Comparison of ENCODE assay signal across 14 cellular contexts in genomic region chr20:33850159-33850558, GRCh38. TPM values are rescaled to one million over a fixed set of nuclear protein-coding genes. Genes with fewer than 3 reads are reported as not detected.
A peak's percentile ranks its signal among the peaks of the same experiment; 100 is the strongest.
DNase-seq lines count a peak whose midpoint lies in the region; ATAC-seq and TF ChIP-seq lines count a peak whose summit lies in the region.
"Had no signal": no experiment of that assay in that cellular context is flagged by ENCODE, and none has a peak within 500 bp of the region (broad histone marks: within the 10 kb centered on the region; RNA-seq: fewer than 3 reads in every experiment).

No MANE protein-coding gene starts in this region.

- no peak overlapping the region for H3K4me3 ChIP-seq in CD8-positive, alpha-beta T cell (ENCODE audit: low read depth, low read length)
- H3K4me3 ChIP-seq in PC-3 (ENCODE audit: low read length) = no peak overlapping the region
- no peak overlapping the region for H3K4me3 ChIP-seq in mucosa of descending colon
- no peak overlapping the region for H3K4me3 ChIP-seq in Caco-2 (ENCODE audit: low read depth, low read length)

- POLR2A ChIA-PET in CD8-positive, alpha-beta T cell (lab: Charles Lee) = no interaction called here
- POLR2A ChIA-PET in PC-3 (lab: Charles Lee; ENCODE audit: unreplicated experiment) = no interaction called here
- POLR2A ChIA-PET in Caco-2 (lab: Charles Lee) = interaction anchor here (0.7 kb wide), 1 partner anchor 187 kb away, joined by 3 read pairs; no protein-coding TSS in a partner anchor

- BruUV-seq in PC-3 (replicated peaks; lab: Mats Ljungman, UMichigan) (no TSS peak), Caco-2 (replicated peaks; lab: Mats Ljungman, UMichigan) (no TSS peak)

- H3K9me3 Mint-ChIP-seq in CD8-positive, alpha-beta T cell = no peaks in the 10 kb centered on the region
- no peaks in the 10 kb centered on the region for H3K9me3 Mint-ChIP-seq in Caco-2 (ENCODE audit: unreplicated experiment)
- H3K9me3 Mint-ChIP-seq: CD8-positive, alpha-beta memory T cell had no signal

- H2AFZ ChIP-seq in PC-3 (ENCODE audit: low read length) = no peak overlapping the region

- CTCF ChIA-PET in CD8-positive, alpha-beta T cell (lab: Charles Lee) = interaction anchor here (1.5 kb wide), 2 partner anchors 11 to 39 kb away, joined by 3 to 5 read pairs; partner anchors contain the start of gene CHMP4B
- CTCF ChIA-PET in PC-3 (lab: Charles Lee) = no interaction called here
- CTCF ChIA-PET in Caco-2 (lab: Charles Lee) = interaction anchor here (1.2 kb wide), 1 partner anchor 13 kb away, joined by 5 read pairs; no protein-coding TSS in a partner anchor

- peaks cover 17% of the 10 kb centered on the region; the same call in 1 of the 2 replicates for H4K20me1 ChIP-seq in PC-3 (ENCODE audit: low read length)

- H3K36me3 Mint-ChIP-seq in CD8-positive, alpha-beta T cell = peaks cover 71% of the 10 kb centered on the region
- H3K36me3 Mint-ChIP-seq in Caco-2 (ENCODE audit: insufficient read depth, unreplicated experiment) = peaks cover 69% of the 10 kb centered on the region

- H3K9me3 ChIP-seq in CD8-positive, alpha-beta T cell (ENCODE audit: low read length) = no peaks in the 10 kb centered on the region
- H3K9me3 ChIP-seq in PC-3 (ENCODE audit: low read length) (no peaks in the 10 kb centered on the region), mucosa of descending colon (no peaks in the 10 kb centered on the region), Caco-2 (no peaks in the 10 kb centered on the region)

- H3K4me1 ChIP-seq in CD8-positive, alpha-beta T cell (ENCODE audit: insufficient read depth, low read length) = peaks cover 48% of the 10 kb centered on the region
- H3K4me1 ChIP-seq in PC-3 (ENCODE audit: insufficient read depth, low read length) (no peaks in the 10 kb centered on the region), mucosa of descending colon (ENCODE audit: low read depth) (peaks cover 19% of the 10 kb centered on the region), Caco-2 (no peaks in the 10 kb centered on the region)

- peaks cover 47% of the 10 kb centered on the region for H3K79me2 ChIP-seq in PC-3 (ENCODE audit: low read length)

- no peaks in the 10 kb centered on the region for H3K27me3 Mint-ChIP-seq in CD8-positive, alpha-beta T cell (ENCODE audit: low read depth)
- H3K27me3 Mint-ChIP-seq in Caco-2 (ENCODE audit: insufficient read depth, unreplicated experiment) = no peaks in the 10 kb centered on the region
- H3K27me3 Mint-ChIP-seq: CD8-positive, alpha-beta memory T cell had no signal

- peak overlapping the region; percentile 48 for H3K27ac ChIP-seq in 22Rv1
- H3K27ac ChIP-seq in CD8-positive, alpha-beta T cell (ENCODE audit: low read depth, low read length) = no peak overlapping the region
- H3K27ac ChIP-seq in PC-3 (ENCODE audit: low read length) = no peak overlapping the region

- H3K4me1 Mint-ChIP-seq in CD8-positive, alpha-beta T cell (ENCODE audit: low read depth) = peaks cover 80% of the 10 kb centered on the region
- no peaks in the 10 kb centered on the region for H3K4me1 Mint-ChIP-seq in Caco-2 (ENCODE audit: low read depth, unreplicated experiment)

- no peaks in the 10 kb centered on the region for H3K9me2 ChIP-seq in PC-3 (replicated peaks; ENCODE audit: low read length)

- peak overlapping the region; percentile 41 for H3K27ac Mint-ChIP-seq in CD8-positive, alpha-beta T cell
- no peak overlapping the region for H3K27ac Mint-ChIP-seq in Caco-2 (ENCODE audit: unreplicated experiment)

- no peak for ATAC-seq in CD8-positive, alpha-beta T cell
- peak; percentile 72 for ATAC-seq in PC-3
- ATAC-seq in mucosa of descending colon = peak; percentile 13
- ATAC-seq in GM19328 (IDR thresholded peaks at IDR 0.05; ENCODE audit: unreplicated experiment) = no peak
- no peak for ATAC-seq in left cardiac atrium
- ATAC-seq: HCT116 had no signal

- TF ChIP-seq CTCF in 22Rv1 (IDR thresholded peaks at IDR 0.05) (no peak), PC-3 (conservative IDR thresholded peaks at IDR 0.05; ENCODE audit: low read depth, low read length) (no peak), mucosa of descending colon (IDR thresholded peaks at IDR 0.05) (no peak), Caco-2 (IDR thresholded peaks at IDR 0.05; ENCODE audit: insufficient read depth in 1 of 2, low read depth in 1 of 2, low read length in 1 of 2, severe bottlenecking in 1 of 2, unreplicated experiment in 1 of 2) (no peak)
- no peak for TF ChIP-seq CTCF in CD8-positive, alpha-beta T cell (IDR thresholded peaks at IDR 0.05)

- H3K36me3 ChIP-seq in CD8-positive, alpha-beta T cell (ENCODE audit: insufficient read depth, low read length) = peaks cover 8% of the 10 kb centered on the region
- H3K36me3 ChIP-seq in PC-3 (ENCODE audit: low read depth, low read length) = peaks cover 35% of the 10 kb centered on the region
- peaks cover 6% of the 10 kb centered on the region for H3K36me3 ChIP-seq in mucosa of descending colon (ENCODE audit: low read depth)
- H3K36me3 ChIP-seq in Caco-2 (ENCODE audit: control insufficient read depth, insufficient read depth, low read length) = peaks cover 7% of the 10 kb centered on the region

- no peak overlapping the region for H3K4me3 Mint-ChIP-seq in CD8-positive, alpha-beta T cell
- no peak overlapping the region for H3K4me3 Mint-ChIP-seq in Caco-2 (ENCODE audit: unreplicated experiment)
- H3K4me3 Mint-ChIP-seq: CD8-positive, alpha-beta memory T cell had no signal

- H3K9ac ChIP-seq in PC-3 (ENCODE audit: low read length) = no peak overlapping the region

- H3F3A ChIP-seq in PC-3 (ENCODE audit: low read length, unreplicated experiment) = no peaks in the 10 kb centered on the region

- no peak overlapping the region for H3K4me2 ChIP-seq in PC-3 (ENCODE audit: low read length)

- DNase-seq in CD8-positive, alpha-beta T cell = no peak
- peak; percentile 17 for DNase-seq in PC-3
- DNase-seq in mucosa of descending colon = no peak
- DNase-seq in kidney glomerular epithelial cell (lab: John Stamatoyannopoulos, UW) = no peak
- no peak for DNase-seq in Caco-2
- no peak for DNase-seq in left cardiac atrium
- DNase-seq: ACHN; C1 segment of cervical spinal cord; CD8-positive, alpha-beta memory T cell; DMS53; GF-D8 had no signal

- intact Hi-C loops in CD8-positive, alpha-beta T cell (cut with DNase I, micrococcal nuclease) = no loop called here
- intact Hi-C loops in PC-3 (cut with micrococcal nuclease) (no loop called here), mucosa of descending colon (cut with DNase I, micrococcal nuclease) (no loop called here), Caco-2 (cut with micrococcal nuclease; ENCODE audit: unreplicated experiment) (no loop called here), left cardiac atrium (cut with DNase I) (no loop called here)

- H3K27me3 ChIP-seq in CD8-positive, alpha-beta T cell (ENCODE audit: insufficient read depth, low read length) = no peaks in the 10 kb centered on the region
- no peaks in the 10 kb centered on the region for H3K27me3 ChIP-seq in PC-3 (ENCODE audit: low read length)
- H3K27me3 ChIP-seq in Caco-2 (replicated peaks; ENCODE audit: control insufficient read depth, insufficient read depth, low read length) = no peaks in the 10 kb centered on the region

RNA-seq across cellular contexts. Expression of gene CHMP4B, which starts 39.0 kb away (rescaled TPM):
- 10 to 100 TPM; 55.5 to 56.1 TPM for total RNA-seq in CD8-positive, alpha-beta T cell
- total RNA-seq in PC-3 (2014; rRNA removed) (68.8 and 91.1 TPM in 2 replicates), mucosa of descending colon (100 to 1,000 TPM; 167 to 230 (median 184) TPM), Caco-2 (2022) (190 and 203 TPM in 2 replicates), left cardiac atrium (10 to 100 TPM; 82.2 to 97.7 TPM)

Comparison
In these comparisons a context has a peak if more than half of its experiments do, and no peak if none do; other contexts are left out.
1. ATAC-seq: peak in PC-3 (single experiment) and mucosa of descending colon (single experiment); none in CD8-positive, alpha-beta T cell (single experiment), GM19328 (single experiment) and left cardiac atrium (0 of 2).